In genomic region chr10:36779238-36779846, GRCh38 we compare ENCODE assay signal across 8 cellular contexts.
DNase-seq lines count a peak whose midpoint lies in the region; ATAC-seq and TF ChIP-seq lines count a peak whose summit lies in the region.

No MANE protein-coding gene starts in this region.

- H3K27ac Mint-ChIP-seq in progenitor cell of endocrine pancreas, result no peak overlapping the region

- H3K36me3 ChIP-seq in gastroesophageal sphincter, result no peaks in the 10 kb centered on the region

- DNase-seq in SIG-M5 treated with dmso at 0.1 percent for 504 hours (lab: John Stamatoyannopoulos, UW; ENCODE audit: unreplicated experiment) (peak; percentile 24), SIG-M5 (lab: John Stamatoyannopoulos, UW) (no peak), SKM-1 treated with dmso at 0.1 percent for 144 hours (lab: John Stamatoyannopoulos, UW; ENCODE audit: unreplicated experiment) (peak; percentile 9), progenitor cell of endocrine pancreas (ENCODE audit: low spot score, unreplicated experiment) (peak; percentile 35)
- DNase-seq in NK-92 treated with Interleukin-12 subunit alpha and Interleukin-12 subunit beta, amount 100 ng/mL, for 24 hours (lab: John Stamatoyannopoulos, UW), result no peak
- no peak for DNase-seq in activated CD4-positive, alpha-beta T cell treated with anti-CD3 and anti-CD28 coated beads for 48 hours

- ATAC-seq in gastroesophageal sphincter, result peak; percentile 85
- no peak for ATAC-seq in GM21423 (IDR thresholded peaks at IDR 0.05; ENCODE audit: unreplicated experiment)

- H3K4me3 ChIP-seq in gastroesophageal sphincter, result no peak overlapping the region

- no peaks in the 10 kb centered on the region for H3K27me3 ChIP-seq in gastroesophageal sphincter

- no peaks in the 10 kb centered on the region for H3K9me3 ChIP-seq in gastroesophageal sphincter

- no peak for TF ChIP-seq EP300 in gastroesophageal sphincter (IDR thresholded peaks at IDR 0.05)

- no peaks in the 10 kb centered on the region for H3K27me3 Mint-ChIP-seq in progenitor cell of endocrine pancreas

- no peak for TF ChIP-seq POLR2A in gastroesophageal sphincter (IDR thresholded peaks at IDR 0.05)

- no peak overlapping the region for H3K4me3 Mint-ChIP-seq in progenitor cell of endocrine pancreas (ENCODE audit: low read depth)

- H3K27ac ChIP-seq in gastroesophageal sphincter, result no peak overlapping the region

- TF ChIP-seq CTCF in gastroesophageal sphincter (IDR thresholded peaks at IDR 0.05) (peak; percentile 64 to 85 (median 80)), progenitor cell of endocrine pancreas (IDR thresholded peaks at IDR 0.05; ENCODE audit: unreplicated experiment) (peak; percentile 88)

- no peaks in the 10 kb centered on the region for H3K36me3 Mint-ChIP-seq in progenitor cell of endocrine pancreas (ENCODE audit: insufficient read depth)

- no peaks in the 10 kb centered on the region for H3K9me3 Mint-ChIP-seq in progenitor cell of endocrine pancreas (ENCODE audit: low read depth)

- WGBS in gastroesophageal sphincter (ENCODE audit: low coverage in 1 of 2), 2 donors, result 5 to 6% methylated on average over 2 of the region's 2 CpGs

- no peaks in the 10 kb centered on the region for H3K4me1 ChIP-seq in gastroesophageal sphincter

- no peaks in the 10 kb centered on the region for H3K4me1 Mint-ChIP-seq in progenitor cell of endocrine pancreas (ENCODE audit: low read depth)

Comparison
In these comparisons a context has a peak if more than half of its experiments do, and no peak if none do; other contexts are left out.
1. DNase-seq: peak in SIG-M5 treated with dmso at 0.1 percent for 504 hours (single experiment), SKM-1 treated with dmso at 0.1 percent for 144 hours (single experiment) and progenitor cell of endocrine pancreas (single experiment); none in SIG-M5 (single experiment), NK-92 treated with Interleukin-12 subunit alpha and Interleukin-12 subunit beta, amount 100 ng/mL, for 24 hours (single experiment) and activated CD4-positive, alpha-beta T cell treated with anti-CD3 and anti-CD28 coated beads for 48 hours (single experiment).